ENCODE assay signal across 8 cellular contexts in the genomic region with DNA sequence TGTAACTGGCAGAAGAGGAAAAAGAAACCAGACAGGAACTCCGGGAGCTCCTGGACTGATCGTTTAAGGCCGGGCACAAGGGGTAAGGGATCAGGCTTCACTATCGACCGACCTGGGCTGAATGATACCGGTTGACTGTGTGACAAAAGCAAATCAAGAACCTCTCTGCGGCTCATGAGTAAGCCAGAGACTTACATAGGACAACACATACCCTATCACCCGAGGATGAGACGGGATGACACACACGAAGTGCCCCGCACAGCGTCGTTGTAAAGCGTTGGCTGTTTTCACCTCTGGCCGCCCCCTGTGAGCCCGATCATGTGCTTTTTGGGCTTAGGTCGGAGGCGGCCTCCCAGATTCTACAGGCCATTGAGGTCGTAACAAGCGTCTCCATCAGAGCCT. TPM values are rescaled to one million over a fixed set of nuclear protein-coding genes. Genes with fewer than 3 reads are reported as not detected.
DNase-seq lines count a peak whose midpoint lies in the region; TF ChIP-seq lines count a peak whose summit lies in the region.

No MANE protein-coding gene starts in this region.

- peak; percentile 10 for DNase-seq in DMS153 (lab: John Stamatoyannopoulos, UW)
- no peak for DNase-seq in DMS153 treated with DMSO at 0.1 percent for 48 hours (lab: John Stamatoyannopoulos, UW; ENCODE audit: unreplicated experiment)
- DNase-seq in KG1 (lab: John Stamatoyannopoulos, UW) = peak; percentile 54
- peak; percentile 53 for DNase-seq in activated CD8-positive, alpha-beta memory T cell treated with anti-CD3 and anti-CD28 coated beads, Interleukin-2, amount 50 U/mL, for 24 hours (ENCODE audit: extremely low read depth)
- DNase-seq in epithelial cell of proximal tubule (ENCODE audit: low read depth) = no peak
- no peak for DNase-seq in tibial nerve (ENCODE audit: low spot score in 2 of 2)
- no peak for DNase-seq in NCI-H2029 treated with DMSO at 0.1 percent for 48 hours (lab: John Stamatoyannopoulos, UW)

- H3K4me1 ChIP-seq in neutrophil (ENCODE audit: control insufficient read depth in 1 of 2, insufficient read depth in 1 of 2, low read depth in 1 of 2, low read length in 1 of 2) (peaks cover 16 to 17% of the 10 kb centered on the region in 2 experiments), tibial nerve (peaks cover 0 to 41% (median 19%) of the 10 kb centered on the region in 4 donors)

- peaks cover 60% of the 10 kb centered on the region for H3K27me3 ChIP-seq in neutrophil
- H3K27me3 ChIP-seq in tibial nerve = no peaks in the 10 kb centered on the region

- TF ChIP-seq CTCF in epithelial cell of proximal tubule (conservative IDR thresholded peaks at IDR 0.05; ENCODE audit: low read depth, low read length) = no peak
- no peak for TF ChIP-seq CTCF in neutrophil (IDR thresholded peaks at IDR 0.05)
- TF ChIP-seq CTCF in tibial nerve (IDR thresholded peaks at IDR 0.05) = no peak

- no peak for TF ChIP-seq POLR2A in tibial nerve (IDR thresholded peaks at IDR 0.05)

- H3K27ac ChIP-seq in neutrophil = peak overlapping the region; percentile 74
- peak overlapping the region; percentile 97 to 99 (median 98) for H3K27ac ChIP-seq in tibial nerve

- no peak for TF ChIP-seq EP300 in tibial nerve (IDR thresholded peaks at IDR 0.05)

- H3K4me3 ChIP-seq in epithelial cell of proximal tubule (ENCODE audit: low read depth, low read length) (peak overlapping the region; percentile 84), neutrophil (ENCODE audit: low read depth in 1 of 2, low read length in 1 of 2) (peak overlapping the region; percentile 77 to 97), tibial nerve (peak overlapping the region; percentile 82 to 98 (median 92))

- H3K9me3 ChIP-seq in neutrophil = no peaks in the 10 kb centered on the region
- no peaks in the 10 kb centered on the region for H3K9me3 ChIP-seq in tibial nerve

- WGBS in tibial nerve, 2 donors = 9 to 20% methylated on average over 20 of the region's 20 CpGs

- H3K36me3 ChIP-seq in neutrophil (no peaks in the 10 kb centered on the region), tibial nerve (no peaks in the 10 kb centered on the region)

RNA-seq across cellular contexts. Expression of a gene that starts 0.7 kb away (rescaled TPM):
- total RNA-seq in epithelial cell of proximal tubule = 13.4 and 22.0 TPM in 2 replicates
- 10 to 100 TPM; 13.2 to 27.7 (median 19.6) TPM for total RNA-seq in tibial nerve

RNA-seq across cellular contexts. Expression of a gene that starts 31.4 kb away (rescaled TPM):
- total RNA-seq in epithelial cell of proximal tubule = 31.7 and 39.4 TPM in 2 replicates
- 100 to 1,000 TPM; 140 to 245 (median 219) TPM for total RNA-seq in tibial nerve

RNA-seq across cellular contexts. Expression of a gene that starts 32.9 kb away (rescaled TPM):
- 142 and 190 TPM in 2 replicates for total RNA-seq in epithelial cell of proximal tubule
- 10 to 100 TPM; 44.6 to 62.7 (median 53.3) TPM for total RNA-seq in tibial nerve

Comparison
In these comparisons a context has a peak if more than half of its experiments do, and no peak if none do; other contexts are left out.
1. DNase-seq: peak in DMS153 (single experiment), KG1 (single experiment) and activated CD8-positive, alpha-beta memory T cell treated with anti-CD3 and anti-CD28 coated beads, Interleukin-2, amount 50 U/mL, for 24 hours (single experiment); none in DMS153 treated with DMSO at 0.1 percent for 48 hours (single experiment), epithelial cell of proximal tubule (single experiment), tibial nerve (0 of 2) and NCI-H2029 treated with DMSO at 0.1 percent for 48 hours (single experiment).
2. Peak in every context shown above with its lines, with median percentiles within 50 percentile points of each other: H3K4me3 ChIP-seq.